11 cellular contexts compared by ENCODE assay signal in genomic region chr2:121480826-121481225, GRCh38. TPM values are rescaled to one million over a fixed set of nuclear protein-coding genes. Genes with fewer than 3 reads are reported as not detected.
DNase-seq lines count a peak whose midpoint lies in the region; ATAC-seq and TF ChIP-seq lines count a peak whose summit lies in the region.
"Had no signal": no experiment of that assay in that cellular context is flagged by ENCODE, and none has a peak within 500 bp of the region (broad histone marks: within the 10 kb centered on the region; RNA-seq: fewer than 3 reads in every experiment).

No MANE protein-coding gene starts in this region.

- peak overlapping the region; percentile 59 for H3K27ac ChIP-seq in mammary epithelial cell (ENCODE audit: insufficient read depth, low read depth, low read length)

- dilution Hi-C loops in mammary epithelial cell (cut with HindIII; ENCODE audit: low sequenced_read_pairs): loop anchor here (5.0 kb wide), 1 partner anchor 46 kb away; no protein-coding TSS in a partner anchor

- WGBS in mammary epithelial cell (ENCODE audit: low coverage, missing lambda C conversion rate): 13% methylated on average over 4 of the region's 5 CpGs

- H3K4me3 ChIP-seq in mammary epithelial cell (replicated peaks in 1 of 3; ENCODE audit: insufficient read depth in 1 of 3, low read depth in 2 of 3, low read length in 3 of 3): no peak overlapping the region

- H3K4me1 Mint-ChIP-seq in type B pancreatic cell (ENCODE audit: unreplicated experiment): peaks cover 35% of the 10 kb centered on the region
- peaks cover 14% of the 10 kb centered on the region for H3K4me1 Mint-ChIP-seq in stimulated activated naive CD8-positive, alpha-beta T cell treated with anti-CD3 and anti-CD28 coated beads, Interleukin-15, amount 100 ng/mL, for 72 hours

- DNase-seq in AG08395 (ENCODE audit: low spot score) (peak; percentile 64), NCI-H1105 (lab: John Stamatoyannopoulos, UW) (peak; percentile 56), mammary epithelial cell (peak; percentile 89), left lobe of liver (ENCODE audit: low spot score) (no peak), type B pancreatic cell (ENCODE audit: extremely low spot score, unreplicated experiment) (no peak), activated gamma-delta T cell (lab: John Stamatoyannopoulos, UW) (no peak)
- DNase-seq in activated CD8-positive, alpha-beta memory T cell treated with anti-CD3 and anti-CD28 coated beads for 24 hours: no peak
- no peak for DNase-seq in stimulated activated naive CD8-positive, alpha-beta T cell treated with anti-CD3 and anti-CD28 coated beads, Interleukin-15, amount 100 ng/mL, for 72 hours
- DNase-seq: SHP77 treated with DMSO at 0.1 percent for 48 hours had no signal

- no peak overlapping the region for H3K27ac Mint-ChIP-seq in type B pancreatic cell
- H3K27ac Mint-ChIP-seq in stimulated activated naive CD8-positive, alpha-beta T cell treated with anti-CD3 and anti-CD28 coated beads, Interleukin-15, amount 100 ng/mL, for 72 hours: no peak overlapping the region

- H3K4me2 ChIP-seq in mammary epithelial cell (ENCODE audit: insufficient read depth, low read depth, low read length): peak overlapping the region; percentile 1

- H2AFZ ChIP-seq in mammary epithelial cell (ENCODE audit: low read depth, low read length): no peak overlapping the region

- no peaks in the 10 kb centered on the region for H3K27me3 ChIP-seq in mammary epithelial cell (ENCODE audit: insufficient read depth, low read length)

- H3K36me3 ChIP-seq in mammary epithelial cell (ENCODE audit: insufficient read depth, low read length): peaks cover 2% of the 10 kb centered on the region

- no peaks in the 10 kb centered on the region for H4K20me1 ChIP-seq in mammary epithelial cell (ENCODE audit: insufficient read depth, low read length)

- H3K4me1 ChIP-seq in mammary epithelial cell (ENCODE audit: insufficient read depth, low read length): peaks cover 73% of the 10 kb centered on the region
- H3K4me1 ChIP-seq: Caco-2 had no signal

- no peak overlapping the region for H3K9ac ChIP-seq in mammary epithelial cell (ENCODE audit: insufficient read depth, low read length)

- H3K9me3 ChIP-seq in mammary epithelial cell (replicated peaks; ENCODE audit: insufficient read depth, low read length): no peaks in the 10 kb centered on the region
- H3K9me3 ChIP-seq: Caco-2 had no signal

- peaks cover 80% of the 10 kb centered on the region for H3K79me2 ChIP-seq in mammary epithelial cell (ENCODE audit: insufficient read depth, low read length)

- intact Hi-C loops in mammary epithelial cell (cut with micrococcal nuclease): no loop called here

- CTCF ChIA-PET in mammary epithelial cell (lab: Charles Lee; ENCODE audit: low non-redundant PET): no interaction called here

- no peaks in the 10 kb centered on the region for H3K9me3 Mint-ChIP-seq in type B pancreatic cell
- H3K9me3 Mint-ChIP-seq in stimulated activated naive CD8-positive, alpha-beta T cell treated with anti-CD3 and anti-CD28 coated beads, Interleukin-15, amount 100 ng/mL, for 72 hours: no peaks in the 10 kb centered on the region
- H3K9me3 Mint-ChIP-seq: natural killer cell treated with Interleukin-12 subunit alpha and Interleukin-12 subunit beta and Interleukin-15 and Interleukin-18, amount 100 ng/mL, for 72 hours had no signal

- H3K36me3 Mint-ChIP-seq in type B pancreatic cell: peaks cover 8% of the 10 kb centered on the region
- H3K36me3 Mint-ChIP-seq: natural killer cell treated with Interleukin-12 subunit alpha and Interleukin-12 subunit beta and Interleukin-15 and Interleukin-18, amount 100 ng/mL, for 72 hours had no signal

- no peak overlapping the region for H3K4me3 Mint-ChIP-seq in type B pancreatic cell
- H3K4me3 Mint-ChIP-seq in stimulated activated naive CD8-positive, alpha-beta T cell treated with anti-CD3 and anti-CD28 coated beads, Interleukin-15, amount 100 ng/mL, for 72 hours: no peak overlapping the region
- H3K4me3 Mint-ChIP-seq: natural killer cell treated with Interleukin-12 subunit alpha and Interleukin-12 subunit beta and Interleukin-15 and Interleukin-18, amount 100 ng/mL, for 72 hours had no signal

- BruUV-seq in mammary epithelial cell (replicated peaks; lab: Mats Ljungman, UMichigan): no TSS peak

- TF ChIP-seq CTCF in mammary epithelial cell (conservative IDR thresholded peaks at IDR 0.05 in 1 of 2, IDR thresholded peaks at IDR 0.05 in 1 of 2; ENCODE audit: extremely low read depth in 1 of 2, insufficient read depth in 1 of 2, low read depth in 1 of 2, low read length in 2 of 2) (no peak), type B pancreatic cell (conservative IDR thresholded peaks at IDR 0.05) (no peak)

- no peaks in the 10 kb centered on the region for H3K27me3 Mint-ChIP-seq in type B pancreatic cell
- H3K27me3 Mint-ChIP-seq in stimulated activated naive CD8-positive, alpha-beta T cell treated with anti-CD3 and anti-CD28 coated beads, Interleukin-15, amount 100 ng/mL, for 72 hours: no peaks in the 10 kb centered on the region
- H3K27me3 Mint-ChIP-seq: natural killer cell treated with Interleukin-12 subunit alpha and Interleukin-12 subunit beta and Interleukin-15 and Interleukin-18, amount 100 ng/mL, for 72 hours had no signal

- in situ Hi-C loops in mammary epithelial cell (cut with MboI; ENCODE audit: low sequenced_read_pairs in 2 of 2): no loop called here

- ATAC-seq in left lobe of liver: peak; percentile 21
- ATAC-seq in stimulated activated naive CD8-positive, alpha-beta T cell treated with anti-CD3 and anti-CD28 coated beads, Interleukin-15, amount 100 ng/mL, for 72 hours: no peak
- ATAC-seq: natural killer cell treated with Interleukin-12 subunit alpha and Interleukin-12 subunit beta and Interleukin-15 and Interleukin-18, amount 100 ng/mL, for 72 hours had no signal

RNA-seq across cellular contexts. Expression of gene RNU4ATAC, which starts 49.9 kb away (rescaled TPM):
- total RNA-seq in mammary epithelial cell (under 1 TPM in 1 of 2 donors, not detected in 1; under 0.01 TPM), left lobe of liver (not detected), type B pancreatic cell (ENCODE audit: low replicate concordance) (not detected in 2 replicates)
- not detected for polyA plus RNA-seq in mammary epithelial cell
- not detected for polyA minus RNA-seq in mammary epithelial cell
- total RNA-seq: Caco-2; natural killer cell treated with Interleukin-12 subunit alpha and Interleukin-12 subunit beta and Interleukin-15 and Interleukin-18, amount 100 ng/mL, for 72 hours had no signal

Comparison
In these comparisons a context has a peak if more than half of its experiments do, and no peak if none do; other contexts are left out.
1. DNase-seq: peak in AG08395 (single experiment), NCI-H1105 (single experiment) and mammary epithelial cell (single experiment); none in left lobe of liver (single experiment), type B pancreatic cell (single experiment), activated CD8-positive, alpha-beta memory T cell treated with anti-CD3 and anti-CD28 coated beads for 24 hours (single experiment), activated gamma-delta T cell (single experiment) and stimulated activated naive CD8-positive, alpha-beta T cell treated with anti-CD3 and anti-CD28 coated beads, Interleukin-15, amount 100 ng/mL, for 72 hours (0 of 2).